In genomic region chr17:39628655-39629493, GRCh38 we compare ENCODE assay signal across 16 cellular contexts. TPM values are rescaled to one million over a fixed set of nuclear protein-coding genes. Genes with fewer than 3 reads are reported as not detected.
DNase-seq lines count a peak whose midpoint lies in the region; FAIRE-seq and TF ChIP-seq lines count a peak whose summit lies in the region.
"Had no signal": no experiment of that assay in that cellular context is flagged by ENCODE, and none has a peak within 500 bp of the region (broad histone marks: within the 10 kb centered on the region; RNA-seq: fewer than 3 reads in every experiment).

No MANE protein-coding gene starts in this region.

- peak overlapping the region; percentile 84 to 86; a peak in 3 of 4 replicates for H3K4me2 ChIP-seq in H1 (ENCODE audit: insufficient read depth in 1 of 2, low read depth in 2 of 2, low read length in 2 of 2)
- H3K4me2 ChIP-seq: A549 had no signal

- H2AK5ac ChIP-seq in H1 (ENCODE audit: low read depth, low read length): no peak overlapping the region; the same call in 1 of the 2 replicates

- peak overlapping the region; percentile 83 for H3K4ac ChIP-seq in H1 (replicated peaks; ENCODE audit: insufficient read length, low read depth, low read length)

- no peak overlapping the region for H4K5ac ChIP-seq in H1 (ENCODE audit: insufficient read length, low read depth, low read length)

- peak; percentile 58 for DNase-seq in NCI-H146 (lab: John Stamatoyannopoulos, UW)
- DNase-seq in NCI-H146 treated with DMSO at 0.1 percent for 48 hours (lab: John Stamatoyannopoulos, UW; ENCODE audit: unreplicated experiment): no peak
- peak; percentile 86 for DNase-seq in NCI-H510A treated with DMSO at 0.1 percent for 48 hours (lab: John Stamatoyannopoulos, UW)
- DNase-seq in H1 (ENCODE audit: low read depth in 1 of 2, low spot score in 2 of 2): no peak
- peak; percentile 71 for DNase-seq in prostate gland (ENCODE audit: low spot score)
- no peak for DNase-seq in GM13976 (ENCODE audit: low spot score)
- no peak for DNase-seq in stimulated activated CD4-positive, alpha-beta T cell treated with anti-CD3 and anti-CD28 coated beads, Interleukin-15, amount 100 ng/mL, for 24 hours
- no peak for DNase-seq in SKM-1 (lab: John Stamatoyannopoulos, UW; ENCODE audit: unreplicated experiment)
- DNase-seq: activated T-cell treated with anti-CD3 and anti-CD28 coated beads for 4 hours; CD8-positive, alpha-beta memory T cell; GDM1 had no signal

- H3K18ac ChIP-seq in H1 (ENCODE audit: extremely low read depth, low read length): peak overlapping the region; percentile 60

- no peak overlapping the region for H3K56ac ChIP-seq in H1 (replicated peaks; ENCODE audit: insufficient read length, low read depth, low read length)

- no peak overlapping the region for H3K14ac ChIP-seq in H1 (ENCODE audit: insufficient read length)

- H4K8ac ChIP-seq in H1 (ENCODE audit: extremely low read depth, insufficient read depth, low read length): no peak overlapping the region

- TF ChIP-seq POLR2A in H1 (IDR thresholded peaks at IDR 0.05; ENCODE audit: control extremely low read depth in 1 of 2, low read depth in 2 of 2, low read length in 2 of 2) (no peak), prostate gland (IDR thresholded peaks at IDR 0.05) (peak; percentile 19)

- CTCF ChIA-PET in H1 (lab: Charles Lee; ENCODE audit: partially characterized antibody): interaction anchor here (1.2 to 49.2 kb wide), 11 partner anchors 6 to 130 kb away, joined by 3 to 1885 read pairs (median 7); partner anchors contain the start of genes ERBB2, PGAP3, PNMT and PPP1R1B

- intact Hi-C loops in prostate gland (cut with DNase I): no loop called here

- H4K91ac ChIP-seq in H1 (replicated peaks; ENCODE audit: insufficient read length, low read length): peak overlapping the region; percentile 69

- H3K4me1 ChIP-seq in H1 (replicated peaks in 1 of 4; ENCODE audit: control insufficient read depth in 3 of 4, insufficient read depth in 4 of 4, low read length in 3 of 4) (peaks cover 8 to 54% (median 42%) of the 10 kb centered on the region in 4 experiments), prostate gland (replicated peaks) (peaks cover 28% of the 10 kb centered on the region)

- 0 out of 2 replicates have a peak, but pooled peaks cover 2% of the 10 kb centered on the region for H3K79me1 ChIP-seq in H1 (ENCODE audit: low read depth, low read length)

- no peak for TF ChIP-seq EP300 in H1 (IDR thresholded peaks at IDR 0.05; ENCODE audit: borderline replicate concordance in 1 of 2, low read depth in 2 of 2, low read length in 2 of 2)

- H3K36me3 ChIP-seq in H1 (ENCODE audit: control insufficient read depth in 2 of 4, insufficient read depth in 4 of 4, low read length in 3 of 4) (no peaks in the 10 kb centered on the region), prostate gland (no peaks in the 10 kb centered on the region)

- no peak for TF ChIP-seq RAD21 in H1 (IDR thresholded peaks at IDR 0.05 in 1 of 2, conservative IDR thresholded peaks at IDR 0.05 in 1 of 2; ENCODE audit: low read depth in 2 of 2, low read length in 2 of 2)

- peaks cover 2 to 39% (median 32%) of the 10 kb centered on the region in 4 experiments for H3K27me3 ChIP-seq in H1 (replicated peaks in 1 of 4; ENCODE audit: control insufficient read depth in 3 of 4, extremely low read depth in 1 of 4, insufficient read depth in 3 of 4, low read length in 3 of 4)
- H3K27me3 ChIP-seq in prostate gland (replicated peaks; ENCODE audit: insufficient read depth): no peaks in the 10 kb centered on the region

- peak overlapping the region; percentile 80; the same call in 1 of the 2 replicates for H2BK20ac ChIP-seq in H1 (ENCODE audit: low read length)

- H2BK5ac ChIP-seq in H1 (ENCODE audit: low read depth, low read length): 0 out of 2 replicates have a peak overlapping the region, but pooled peaks have one; percentile 53

- 73% methylated on average over 7 of the region's 10 CpGs; no CpG with 5 or more reads in 1 of the 2 experiments for WGBS in H1 (ENCODE audit: extremely low coverage in 1 of 2, insufficient coverage in 1 of 2, insufficient read length in 1 of 2, insufficient replicate concordance in 2 of 2, low coverage in 1 of 2, low lambda C conversion rate in 2 of 2, missing lambda C conversion rate in 1 of 2), 2 experiments
- 39% methylated on average over 10 of the region's 10 CpGs for WGBS in prostate gland

- peak overlapping the region; percentile 75; the same call in 1 of the 2 replicates for H2BK12ac ChIP-seq in H1 (ENCODE audit: low read depth, low read length)

- H4K20me1 ChIP-seq in H1 (replicated peaks in 1 of 2; ENCODE audit: control insufficient read depth in 1 of 2, insufficient read depth in 2 of 2, low read length in 2 of 2): peaks cover 0 to 1% of the 10 kb centered on the region in 2 experiments

- no peak overlapping the region for H3K23ac ChIP-seq in H1 (ENCODE audit: insufficient read length)

- H3K27ac ChIP-seq in H1 (ENCODE audit: low read depth, low read length) (no peak overlapping the region), prostate gland (peak overlapping the region; percentile 68 to 88)
- H3K27ac ChIP-seq: A549, epithelial cell of prostate had no signal

- H2AFZ ChIP-seq in H1 (ENCODE audit: low read length): no peak overlapping the region

- POLR2A ChIA-PET in H1 (lab: Charles Lee; ENCODE audit: partially characterized antibody): interaction anchor here (0.7 to 2.0 kb wide), 7 partner anchors 11 to 102 kb away, joined by 3 to 10 read pairs (median 3); partner anchors contain the start of gene MIEN1

- H3K23me2 ChIP-seq in H1 (ENCODE audit: low read depth, low read length): peaks cover 12% of the 10 kb centered on the region

- H3K79me2 ChIP-seq in H1 (ENCODE audit: control insufficient read depth in 1 of 2, insufficient read depth in 2 of 2, low read length in 2 of 2): no peaks in the 10 kb centered on the region

- H3K9me3 ChIP-seq in H1 (ENCODE audit: insufficient read depth in 2 of 2, low read depth in 1 of 2, low read length in 1 of 2): no peaks in the 10 kb centered on the region
- H3K9me3 ChIP-seq in prostate gland: no peaks in the 10 kb centered on the region
- H3K9me3 ChIP-seq: A549 had no signal

- no peak overlapping the region for H3K9ac ChIP-seq in H1 (replicated peaks in 1 of 4; ENCODE audit: extremely low read depth in 1 of 4, low read depth in 3 of 4, low read length in 3 of 4)

- no peak for FAIRE-seq in H1 (lab: Jason Lieb, UNC)
- FAIRE-seq: A549, islet of Langerhans had no signal

- TF ChIP-seq CTCF in H1 (IDR thresholded peaks at IDR 0.05; ENCODE audit: control extremely low read depth in 1 of 3, insufficient read depth in 1 of 3, low read depth in 1 of 3, low read length in 3 of 3) (no peak), prostate gland (IDR thresholded peaks at IDR 0.05) (peak in 1 of 4 experiments; percentile 15), GM13976 (IDR thresholded peaks at IDR 0.05; ENCODE audit: borderline replicate concordance, control extremely low read depth, extremely low read depth, insufficient read depth, missing control alignments) (no peak)

- no peak overlapping the region for H2BK120ac ChIP-seq in H1 (replicated peaks; ENCODE audit: low read depth, low read length)

- peak overlapping the region; percentile 88; the same call in 1 of the 2 replicates for H2BK15ac ChIP-seq in H1 (ENCODE audit: low read length)

- H3K4me3 ChIP-seq in H1 (ENCODE audit: extremely low read depth in 1 of 4, insufficient read depth in 2 of 4, low read depth in 3 of 4, low read length in 4 of 4): peak overlapping the region in 1 of 4 experiments; percentile 75; a peak in 2 of 8 replicates
- no peak overlapping the region for H3K4me3 ChIP-seq in prostate gland
- H3K4me3 ChIP-seq: A549 had no signal

- in situ Hi-C loops in GM13976 (cut with MboI; ENCODE audit: low sequenced_read_pairs, unreplicated experiment): no loop called here

RNA-seq across cellular contexts. Expression of gene PPP1R1B, which starts 2.1 kb away (rescaled TPM):
- 9.4 and 10.7 TPM in 2 replicates for total RNA-seq in H1 (2021; fragmentation: NEBNext Ultra II Directional; extraction: Animal tissue kit (Norgen Biotek cat#: 25700))
- polyA plus RNA-seq in H1 (2011; rRNA removed): 21.0 and 22.3 TPM in 2 replicates
- polyA plus RNA-seq in H1 (2011; cell fraction: cytosol; rRNA removed): 15.9 TPM
- polyA plus RNA-seq in H1 (2011; cell fraction: nucleus; rRNA removed): 15.3 TPM
- polyA plus RNA-seq in H1 (2012, experiment 1 of 2): 13.4 to 19.6 TPM (median 17.0 TPM) in 4 replicates
- 22.0 TPM for polyA plus RNA-seq in H1 (2012, experiment 2 of 2)
- polyA plus RNA-seq in H1 (2013, experiment 1 of 2): 10.8 TPM
- 11.3 TPM for polyA plus RNA-seq in H1 (2013, experiment 2 of 2)
- 9.1 and 11.8 TPM in 2 replicates for polyA minus RNA-seq in H1 (2011; rRNA and poly(A)+ RNA removed)
- polyA minus RNA-seq in H1 (2011; cell fraction: cytosol; rRNA and poly(A)+ RNA removed): 7.9 TPM
- 4.6 TPM for polyA minus RNA-seq in H1 (2011; cell fraction: nucleus; rRNA and poly(A)+ RNA removed)
- total RNA-seq in prostate gland: 100 to 1,000 TPM in 1 of 2 donors, 10 to 100 TPM in 1; 69.0 to 108 TPM
- total RNA-seq: CD8-positive, alpha-beta memory T cell; glomerular endothelial cell had no signal
- polyA plus RNA-seq: CD8-positive, alpha-beta memory T cell had no signal

RNA-seq across cellular contexts. Expression of gene STARD3, which starts 8.1 kb away (rescaled TPM):
- 47.6 and 56.7 TPM in 2 replicates for total RNA-seq in H1 (2021; fragmentation: NEBNext Ultra II Directional; extraction: Animal tissue kit (Norgen Biotek cat#: 25700))
- polyA plus RNA-seq in H1 (2011; rRNA removed): 80.3 and 116 TPM in 2 replicates
- 80.2 TPM for polyA plus RNA-seq in H1 (2011; cell fraction: cytosol; rRNA removed)
- 203 TPM for polyA plus RNA-seq in H1 (2011; cell fraction: nucleus; rRNA removed)
- polyA plus RNA-seq in H1 (2012, experiment 1 of 2): 54.2 to 69.5 TPM (median 56.8 TPM) in 4 replicates
- polyA plus RNA-seq in H1 (2012, experiment 2 of 2): 61.3 TPM
- polyA plus RNA-seq in H1 (2013, experiment 1 of 2): 80.5 TPM
- 91.9 TPM for polyA plus RNA-seq in H1 (2013, experiment 2 of 2)
- polyA minus RNA-seq in H1 (2011; rRNA and poly(A)+ RNA removed): 78.6 and 84.8 TPM in 2 replicates
- 37.6 TPM for polyA minus RNA-seq in H1 (2011; cell fraction: cytosol; rRNA and poly(A)+ RNA removed)
- polyA minus RNA-seq in H1 (2011; cell fraction: nucleus; rRNA and poly(A)+ RNA removed): 53.7 TPM
- 100 to 1,000 TPM in 1 of 2 donors, 10 to 100 TPM in 1; 52.5 to 202 TPM for total RNA-seq in prostate gland

RNA-seq across cellular contexts. Expression of gene NEUROD2, which starts 21.2 kb away (rescaled TPM):
- total RNA-seq in H1 (2021; fragmentation: NEBNext Ultra II Directional; extraction: Animal tissue kit (Norgen Biotek cat#: 25700)): not detected in 2 replicates
- not detected in 2 replicates for polyA plus RNA-seq in H1 (2011; rRNA removed)
- not detected for polyA plus RNA-seq in H1 (2011; cell fraction: cytosol; rRNA removed)
- polyA plus RNA-seq in H1 (2011; cell fraction: nucleus; rRNA removed): not detected
- not detected in 4 replicates for polyA plus RNA-seq in H1 (2012, experiment 1 of 2)
- polyA plus RNA-seq in H1 (2012, experiment 2 of 2): 0.12 TPM
- polyA plus RNA-seq in H1 (2013, experiment 1 of 2): 0.02 TPM
- 0.02 TPM for polyA plus RNA-seq in H1 (2013, experiment 2 of 2)
- polyA minus RNA-seq in H1 (2011; rRNA and poly(A)+ RNA removed): not detected in 2 replicates
- not detected for polyA minus RNA-seq in H1 (2011; cell fraction: cytosol; rRNA and poly(A)+ RNA removed)
- not detected for polyA minus RNA-seq in H1 (2011; cell fraction: nucleus; rRNA and poly(A)+ RNA removed)
- total RNA-seq in prostate gland: under 1 TPM in 1 of 2 donors, not detected in 1; 0.17 TPM
- total RNA-seq: CD8-positive, alpha-beta memory T cell; glomerular endothelial cell; ureter had no signal
- polyA plus RNA-seq: A549; CD8-positive, alpha-beta memory T cell had no signal

RNA-seq across cellular contexts. Expression of gene TCAP, which starts 36.3 kb away (rescaled TPM):
- total RNA-seq in H1 (2021; fragmentation: NEBNext Ultra II Directional; extraction: Animal tissue kit (Norgen Biotek cat#: 25700)): 1.4 TPM in 2 replicates
- 0.82 and 1.3 TPM in 2 replicates for polyA plus RNA-seq in H1 (2011; rRNA removed)
- polyA plus RNA-seq in H1 (2011; cell fraction: cytosol; rRNA removed): 1.2 TPM
- polyA plus RNA-seq in H1 (2011; cell fraction: nucleus; rRNA removed): 8.9 TPM
- polyA plus RNA-seq in H1 (2012, experiment 1 of 2): 1.7 to 2.6 TPM (median 2.3 TPM) in 4 replicates
- polyA plus RNA-seq in H1 (2012, experiment 2 of 2): 1.4 TPM
- 0.49 TPM for polyA plus RNA-seq in H1 (2013, experiment 1 of 2)
- 0.48 TPM for polyA plus RNA-seq in H1 (2013, experiment 2 of 2)
- 1.1 and 1.3 TPM in 2 replicates for polyA minus RNA-seq in H1 (2011; rRNA and poly(A)+ RNA removed)
- polyA minus RNA-seq in H1 (2011; cell fraction: cytosol; rRNA and poly(A)+ RNA removed): 1.4 TPM
- polyA minus RNA-seq in H1 (2011; cell fraction: nucleus; rRNA and poly(A)+ RNA removed): 4.2 TPM
- 10 to 100 TPM in 1 of 2 donors, 1 to 10 TPM in 1; 4.3 to 44.3 TPM for total RNA-seq in prostate gland
- polyA plus RNA-seq: CD8-positive, alpha-beta memory T cell had no signal

RNA-seq across cellular contexts. Expression of gene PNMT, which starts 39.4 kb away (rescaled TPM):
- total RNA-seq in H1 (2021; fragmentation: NEBNext Ultra II Directional; extraction: Animal tissue kit (Norgen Biotek cat#: 25700)): 4.4 and 5.6 TPM in 2 replicates
- 10.5 and 10.9 TPM in 2 replicates for polyA plus RNA-seq in H1 (2011; rRNA removed)
- 8.1 TPM for polyA plus RNA-seq in H1 (2011; cell fraction: cytosol; rRNA removed)
- polyA plus RNA-seq in H1 (2011; cell fraction: nucleus; rRNA removed): 10.0 TPM
- polyA plus RNA-seq in H1 (2012, experiment 1 of 2): 4.3 to 8.6 TPM (median 7.6 TPM) in 4 replicates
- 5.6 TPM for polyA plus RNA-seq in H1 (2012, experiment 2 of 2)
- 3.4 TPM for polyA plus RNA-seq in H1 (2013, experiment 1 of 2)
- polyA plus RNA-seq in H1 (2013, experiment 2 of 2): 3.4 TPM
- 0.95 and 1.4 TPM in 2 replicates for polyA minus RNA-seq in H1 (2011; rRNA and poly(A)+ RNA removed)
- polyA minus RNA-seq in H1 (2011; cell fraction: cytosol; rRNA and poly(A)+ RNA removed): 4.9 TPM
- 1.7 TPM for polyA minus RNA-seq in H1 (2011; cell fraction: nucleus; rRNA and poly(A)+ RNA removed)
- 1 to 10 TPM; 2.7 to 5.8 TPM for total RNA-seq in prostate gland
- total RNA-seq: CD8-positive, alpha-beta memory T cell; glomerular endothelial cell had no signal
- polyA plus RNA-seq: A549 had no signal

Comparison
In these comparisons a context has a peak if more than half of its experiments do, and no peak if none do; other contexts are left out.
1. DNase-seq: peak in NCI-H146 (single experiment), NCI-H510A treated with DMSO at 0.1 percent for 48 hours (single experiment) and prostate gland (single experiment); none in NCI-H146 treated with DMSO at 0.1 percent for 48 hours (single experiment), H1 (0 of 2), GM13976 (single experiment), stimulated activated CD4-positive, alpha-beta T cell treated with anti-CD3 and anti-CD28 coated beads, Interleukin-15, amount 100 ng/mL, for 24 hours (single experiment) and SKM-1 (single experiment).